9 cellular contexts compared by ENCODE assay signal in the genomic region with DNA sequence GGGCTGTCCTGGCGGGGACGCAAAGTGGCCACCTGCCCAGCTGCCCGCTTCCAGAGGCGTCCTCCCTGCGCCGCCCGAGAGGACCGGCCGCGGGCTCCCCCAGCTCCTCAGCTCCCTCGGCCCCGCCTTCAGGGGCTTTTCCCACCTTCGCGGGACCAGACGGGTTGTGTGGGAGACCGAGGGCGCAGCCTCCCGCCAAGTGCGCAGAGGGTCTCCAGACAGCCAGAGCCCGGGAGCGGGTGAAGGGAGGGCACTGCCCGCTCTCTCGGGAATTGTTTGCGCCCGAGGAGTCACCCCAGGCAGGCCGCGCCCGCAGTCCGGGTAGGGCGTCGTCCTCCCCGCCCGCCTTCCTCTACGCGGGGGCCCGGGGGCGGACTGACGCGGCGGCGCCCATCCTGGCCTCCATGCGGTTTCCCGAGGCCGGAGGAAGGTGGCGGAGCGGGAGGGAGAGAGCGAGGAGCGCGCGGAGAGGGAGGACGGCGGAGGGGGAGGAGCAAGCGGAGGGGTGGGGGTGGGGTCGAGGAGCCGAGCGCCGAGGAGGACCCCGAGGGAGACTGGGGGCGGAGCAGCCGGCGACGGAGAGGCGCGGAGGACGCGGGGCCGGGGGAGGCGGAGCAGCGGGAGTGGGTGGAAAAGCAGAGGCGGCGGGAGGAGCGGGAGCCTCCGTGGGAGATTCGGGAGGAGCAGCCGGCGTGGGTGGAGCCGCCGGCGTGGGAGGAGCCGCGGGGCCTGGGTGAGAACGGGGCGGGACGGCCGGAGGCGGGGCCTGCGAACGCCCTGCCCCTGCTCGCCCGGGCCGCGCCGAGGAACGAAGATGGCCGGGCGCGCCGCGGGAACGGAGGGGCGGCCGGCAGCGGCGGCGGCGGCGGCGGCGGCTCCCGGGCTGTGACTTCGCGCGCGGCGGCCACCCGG. TPM values are rescaled to one million over a fixed set of nuclear protein-coding genes. Genes with fewer than 3 reads are reported as not detected.
DNase-seq lines count a peak whose midpoint lies in the region; ATAC-seq, FAIRE-seq and TF ChIP-seq lines count a peak whose summit lies in the region.
"Had no signal": no experiment of that assay in that cellular context is flagged by ENCODE, and none has a peak within 500 bp of the region (broad histone marks: within the 10 kb centered on the region; RNA-seq: fewer than 3 reads in every experiment).

No MANE protein-coding gene starts in this region.

- ATAC-seq in GM21360 (IDR thresholded peaks at IDR 0.05; ENCODE audit: unreplicated experiment) = peak; percentile 80

- peaks cover 13% of the 10 kb centered on the region for H3K9me3 Mint-ChIP-seq in nephron

- peaks cover 40% of the 10 kb centered on the region for H3K4me1 Mint-ChIP-seq in nephron

- TF ChIP-seq CTCF in fibroblast of the aortic adventitia (IDR thresholded peaks at IDR 0.05; ENCODE audit: insufficient read depth, low read length) = no peak
- TF ChIP-seq CTCF in nephron (IDR thresholded peaks at IDR 0.05; ENCODE audit: unreplicated experiment in 3 of 3) = no peak

- peak; percentile 59 for DNase-seq in CMK (ENCODE audit: low read depth)
- DNase-seq in HTR-8/SVneo (ENCODE audit: insufficient read length, low spot score) = peak; percentile 42
- DNase-seq in RPMI7951 (ENCODE audit: low read depth) = peak; percentile 92
- peak; percentile 69 for DNase-seq in activated effector memory CD4-positive, alpha-beta T cell treated with Interleukin-2 at 50 U/mL for 16 hours
- DNase-seq in fibroblast of the aortic adventitia (ENCODE audit: low read depth) = peak; percentile 82
- peak; percentile 57 to 79 (median 70) for DNase-seq in stimulated activated naive CD4-positive, alpha-beta T cell (lab: John Stamatoyannopoulos, UW)

- FAIRE-seq in HTR-8/SVneo (lab: Jason Lieb, UNC) = no peak
- FAIRE-seq: endometrium had no signal

- peak overlapping the region in 1 of 3 experiments; percentile 56 for H3K27ac Mint-ChIP-seq in nephron

- peaks cover 5% of the 10 kb centered on the region for H3K27me3 Mint-ChIP-seq in nephron (ENCODE audit: low read depth)

- H3K4me3 Mint-ChIP-seq in nephron = peak overlapping the region; percentile 75 to 77 (median 76)

- peaks cover 5% of the 10 kb centered on the region for H3K36me3 Mint-ChIP-seq in nephron (ENCODE audit: low read depth)

- H3K4me3 ChIP-seq in fibroblast of the aortic adventitia (ENCODE audit: low read depth, low read length) = peak overlapping the region; percentile 64

RNA-seq across cellular contexts. Expression of a gene that starts 47.6 kb away (rescaled TPM):
- 0.29 TPM in 1 of 2 replicates, not detected in the other for total RNA-seq in RPMI7951 (2014; rRNA removed; shearing (Covaris generic))
- not detected in 2 replicates for total RNA-seq in fibroblast of the aortic adventitia (ENCODE audit: low replicate concordance)

Comparison
In these comparisons a context has a peak if more than half of its experiments do, and no peak if none do; other contexts are left out.
1. Peak in every context shown above with its lines: DNase-seq, ATAC-seq and H3K4me3 ChIP-seq.
2. DNase-seq: peak in every context shown above with its lines; median percentile 92 in RPMI7951; 82 in fibroblast of the aortic adventitia; 70 in stimulated activated naive CD4-positive, alpha-beta T cell; 69 in activated effector memory CD4-positive, alpha-beta T cell treated with Interleukin-2 at 50 U/mL for 16 hours; 59 in CMK; 42 in HTR-8/SVneo.